Comparison of ENCODE assay signal across 1 cellular context in the genomic region with DNA sequence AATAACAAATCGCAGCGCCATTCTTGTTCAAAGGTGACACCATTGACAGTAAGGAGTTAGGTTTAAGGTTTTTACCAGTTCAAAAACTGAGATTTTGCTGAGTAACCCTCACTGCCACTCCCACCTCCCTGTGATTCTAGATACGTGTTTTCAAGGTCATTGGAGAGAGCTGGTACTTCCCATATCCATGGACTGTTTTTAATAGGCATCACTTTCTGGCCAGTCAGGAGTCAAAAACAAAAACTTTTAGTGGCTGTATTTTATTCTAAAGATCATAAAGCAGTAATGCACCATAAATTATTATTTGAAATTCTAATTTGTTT.
A peak's percentile ranks its signal among the peaks of the same experiment; 100 is the strongest.
TF ChIP-seq lines count a peak whose summit lies in the region.

No MANE protein-coding gene starts in this region.

TF ChIP-seq in GM12878, 131 proteins besides CTCF, POLR2A, EP300 and RAD21:
- no peak for TF ChIP-seq ETV6 (conservative IDR thresholded peaks at IDR 0.05 in 1 of 2, IDR thresholded peaks at IDR 0.05 in 1 of 2; ENCODE audit: borderline replicate concordance in 1 of 2, low read depth in 1 of 2)
- TF ChIP-seq SMC3 (IDR thresholded peaks at IDR 0.05; ENCODE audit: borderline replicate concordance, low read length) = 0 out of 2 replicates have a peak, but pooled peaks have one; percentile 14
- TF ChIP-seq HDAC6 (IDR thresholded peaks at IDR 0.05; ENCODE audit: unreplicated experiment) = no peak
- TF ChIP-seq DPF2 (IDR thresholded peaks at IDR 0.05) = 0 out of 2 replicates have a peak, but pooled peaks have one; percentile 67
- TF ChIP-seq SMARCA5 (IDR thresholded peaks at IDR 0.05) = 0 out of 2 replicates have a peak, but pooled peaks have one; percentile 48
- TF ChIP-seq MEF2B (IDR thresholded peaks at IDR 0.05; ENCODE audit: partially characterized antibody, poor library complexity, severe bottlenecking) = no peak
- TF ChIP-seq YY1 (IDR thresholded peaks at IDR 0.05; ENCODE audit: low read depth, low read length) = 0 out of 2 replicates have a peak, but pooled peaks have one; percentile 3
- 0 out of 2 replicates have a peak, but pooled peaks have one; percentile 36 for TF ChIP-seq NR2C1 (IDR thresholded peaks at IDR 0.05)
